In the genomic region with DNA sequence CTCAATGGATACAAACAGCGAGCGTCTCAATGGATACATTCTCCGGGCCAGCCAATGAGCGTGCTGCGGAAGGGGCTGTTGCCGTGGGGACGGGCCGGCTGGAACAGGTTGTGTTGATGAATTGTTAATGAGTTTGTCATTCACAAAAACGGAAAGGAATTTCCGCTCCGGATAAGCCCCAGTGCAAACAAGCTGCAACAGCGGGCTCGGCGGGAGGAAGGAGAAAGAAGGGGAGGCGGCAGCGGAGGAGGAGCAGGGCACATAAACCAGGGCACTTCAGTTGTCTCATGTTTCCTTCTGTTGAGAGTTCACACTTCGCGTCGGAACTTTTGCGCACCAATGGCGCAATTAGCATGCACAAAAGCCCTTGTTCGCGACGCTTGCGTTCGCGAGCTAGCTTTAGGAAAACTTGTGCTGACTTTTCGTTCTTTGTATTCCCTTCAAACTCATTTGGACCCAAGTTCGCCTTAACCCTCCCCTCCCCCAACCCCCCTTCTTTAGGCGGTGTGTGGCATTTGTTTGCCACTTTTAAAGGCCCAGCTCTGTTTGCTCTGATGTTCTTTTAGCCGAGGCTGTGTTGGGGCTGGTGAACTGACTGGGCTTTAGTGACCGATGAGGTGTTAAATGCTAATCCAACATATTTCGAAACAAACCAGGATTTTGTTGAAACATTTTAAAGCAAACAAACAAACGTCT, we compare ENCODE assay signal across 8 cellular contexts. TPM values are rescaled to one million over a fixed set of nuclear protein-coding genes. Genes with fewer than 3 reads are reported as not detected.
DNase-seq lines count a peak whose midpoint lies in the region; ATAC-seq lines count a peak whose summit lies in the region.

A gene with protein sequence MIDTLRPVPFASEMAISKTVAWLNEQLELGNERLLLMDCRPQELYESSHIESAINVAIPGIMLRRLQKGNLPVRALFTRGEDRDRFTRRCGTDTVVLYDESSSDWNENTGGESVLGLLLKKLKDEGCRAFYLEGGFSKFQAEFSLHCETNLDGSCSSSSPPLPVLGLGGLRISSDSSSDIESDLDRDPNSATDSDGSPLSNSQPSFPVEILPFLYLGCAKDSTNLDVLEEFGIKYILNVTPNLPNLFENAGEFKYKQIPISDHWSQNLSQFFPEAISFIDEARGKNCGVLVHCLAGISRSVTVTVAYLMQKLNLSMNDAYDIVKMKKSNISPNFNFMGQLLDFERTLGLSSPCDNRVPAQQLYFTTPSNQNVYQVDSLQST (minus strand): TSS at position 10 of the 696 bp plus-strand sequence. CDS start 462 bp downstream, outside the sequence.

- H3K36me3 Mint-ChIP-seq in dendritic cell treated with granulocyte-macrophage colony-stimulating factor and Interleukin-4, amounts not matched to agents 40 ng/mL and 50 ng/mL, for 4 days (ENCODE audit: low read depth): peaks cover 43% of the 10 kb centered on the region

- peak within 1 kb of the TSS; percentile 92 for H3K4me3 Mint-ChIP-seq in dendritic cell treated with granulocyte-macrophage colony-stimulating factor and Interleukin-4, amounts not matched to agents 40 ng/mL and 50 ng/mL, for 4 days

- H3K9me3 Mint-ChIP-seq in dendritic cell treated with granulocyte-macrophage colony-stimulating factor and Interleukin-4, amounts not matched to agents 40 ng/mL and 50 ng/mL, for 4 days: no peaks in the 10 kb centered on the region

- DNase-seq in NCI-H748 treated with DMSO at 0.1 percent for 48 hours (lab: John Stamatoyannopoulos, UW) (peak; percentile 96), left colon (peak; percentile 95 to 98)
- DNase-seq in activated CD4-positive, alpha-beta T cell treated with anti-CD3 and anti-CD28 coated beads, Interleukin-2, amount 50 U/mL, for 48 hours: peak; percentile 88 to 92
- peak; percentile 49 to 66 for DNase-seq in stimulated activated CD4-positive, alpha-beta T cell treated with anti-CD3 and anti-CD28 coated beads, Interleukin-1b, Interleukin-23, amount 100 ng/mL, for 1 hour (ENCODE audit: low read depth in 2 of 2)

- peaks cover 55% of the 10 kb centered on the region for H3K4me1 Mint-ChIP-seq in dendritic cell treated with granulocyte-macrophage colony-stimulating factor and Interleukin-4, amounts not matched to agents 40 ng/mL and 50 ng/mL, for 4 days (ENCODE audit: low read depth)

- no peaks in the 10 kb centered on the region for H3K27me3 Mint-ChIP-seq in dendritic cell treated with granulocyte-macrophage colony-stimulating factor and Interleukin-4, amounts not matched to agents 40 ng/mL and 50 ng/mL, for 4 days

- intact Hi-C loops in dendritic cell treated with granulocyte-macrophage colony-stimulating factor and Interleukin-4, amounts not matched to agents 40 ng/mL and 50 ng/mL, for 4 days (cut with micrococcal nuclease): loop anchor here (2.0 to 5.0 kb wide), 4 partner anchors 108 to 300 kb away; a partner anchor contains a TSS
- intact Hi-C loops in left colon (cut with DNase I, micrococcal nuclease): no loop called here

- H3K27ac Mint-ChIP-seq in dendritic cell treated with granulocyte-macrophage colony-stimulating factor and Interleukin-4, amounts not matched to agents 40 ng/mL and 50 ng/mL, for 4 days: peak within 1 kb of the TSS; percentile 91

- ATAC-seq in GM18511 (IDR thresholded peaks at IDR 0.05; ENCODE audit: unreplicated experiment): peak; percentile 48
- ATAC-seq in HG03460 (IDR thresholded peaks at IDR 0.05; ENCODE audit: unreplicated experiment): peak; percentile 42
- peak; percentile 64 for ATAC-seq in left colon
- no peak for ATAC-seq in GM19324 (IDR thresholded peaks at IDR 0.05; ENCODE audit: low FRiP score, unreplicated experiment)

RNA-seq across cellular contexts. Expression of the gene that starts here (rescaled TPM):
- 10 to 100 TPM; 58.8 to 82.3 TPM for total RNA-seq in left colon
